In genomic region chr10:59106441-59106840, GRCh38 we compare ENCODE assay signal across 28 cellular contexts.
"Had no signal": no experiment of that assay in that cellular context is flagged by ENCODE, and none has a peak within 500 bp of the region (broad histone marks: within the 10 kb centered on the region; RNA-seq: fewer than 3 reads in every experiment).

No MANE protein-coding gene starts in this region.

- H3K36me3 ChIP-seq: cardiac muscle cell, gastrocnemius medialis, neutrophil, sigmoid colon, thoracic aorta had no signal

- H3K9me3 ChIP-seq: gastrocnemius medialis, mucosa of descending colon, neutrophil, sigmoid colon, thoracic aorta had no signal

- DNase-seq: activated CD4-positive, alpha-beta T cell treated with anti-CD3 and anti-CD28 coated beads, Interleukin-2, amount 10 ng/mL, durations not matched to agents 24 days and 14 days; activated CD4-positive, CD25-positive, alpha-beta regulatory T cell treated with anti-CD3 and anti-CD28 coated beads, Interleukin-2, amount 50 U/mL, for 72 hours; activated CD8-positive, alpha-beta memory T cell treated with anti-CD3 and anti-CD28 coated beads, Interleukin-2, amount 10 ng/mL, durations not matched to agents 7 days and 5 days; activated CD8-positive, alpha-beta T cell treated with anti-CD3 and anti-CD28 coated beads for 36 hours; activated T-cell treated with anti-CD3 and anti-CD28 coated beads, Interleukin-2, amount 50 U/mL, for 48 hours; anterior cingulate cortex; dorsolateral prefrontal cortex; effector memory CD4-positive, alpha-beta T cell; gastrocnemius medialis; glutamatergic neuron; islet precursor cell; left cardiac atrium; left ventricle myocardium superior; mucosa of descending colon; sigmoid colon; stimulated activated CD4-positive, alpha-beta T cell treated with anti-CD3 and anti-CD28 coated beads, Interleukin-4, amount 100 ng/mL, for 24 hours; trophoblast cell had no signal

- H3K4me3 Mint-ChIP-seq: activated CD4-positive, alpha-beta T cell treated with anti-CD3 and anti-CD28 coated beads, Interleukin-2, amount 10 ng/mL, durations not matched to agents 24 days and 14 days; activated CD8-positive, alpha-beta memory T cell treated with anti-CD3 and anti-CD28 coated beads, Interleukin-2, amount 10 ng/mL, durations not matched to agents 7 days and 5 days; activated CD8-positive, alpha-beta T cell treated with anti-CD3 and anti-CD28 coated beads for 36 hours; natural killer cell treated with Interleukin-12 subunit alpha and Interleukin-12 subunit beta and Interleukin-15 and Interleukin-18, amount 100 ng/mL, for 72 hours; stimulated activated effector memory CD8-positive, alpha-beta T cell treated with anti-CD3 and anti-CD28 coated beads, Interleukin-12 subunit alpha, Interleukin-12 subunit beta, amount 100 ng/mL, for 72 hours; stimulated activated naive CD8-positive, alpha-beta T cell treated with anti-CD3 and anti-CD28 coated beads, Interleukin-15, Interleukin-2, amounts not matched to agents 100 ng/mL and 50 ng/mL, for 24 hours had no signal

- H3K27me3 ChIP-seq: cardiac muscle cell, dorsolateral prefrontal cortex, gastrocnemius medialis, hepatocyte, neutrophil, sigmoid colon had no signal

- H3K27me3 Mint-ChIP-seq: activated CD4-positive, alpha-beta T cell treated with anti-CD3 and anti-CD28 coated beads, Interleukin-2, amount 10 ng/mL, durations not matched to agents 24 days and 14 days; activated CD8-positive, alpha-beta memory T cell treated with anti-CD3 and anti-CD28 coated beads, Interleukin-2, amount 10 ng/mL, durations not matched to agents 7 days and 5 days; activated CD8-positive, alpha-beta T cell treated with anti-CD3 and anti-CD28 coated beads for 36 hours; natural killer cell treated with Interleukin-12 subunit alpha and Interleukin-12 subunit beta and Interleukin-15 and Interleukin-18, amount 100 ng/mL, for 72 hours; progenitor cell of endocrine pancreas; stimulated activated naive CD8-positive, alpha-beta T cell treated with anti-CD3 and anti-CD28 coated beads, Interleukin-15, Interleukin-2, amounts not matched to agents 100 ng/mL and 50 ng/mL, for 24 hours had no signal

- H3K4me2 ChIP-seq: hepatocyte had no signal

- H3K4me1 ChIP-seq: gastrocnemius medialis, sigmoid colon had no signal

- H3K79me2 ChIP-seq: hepatocyte had no signal

- H3K4me3 ChIP-seq: cardiac muscle cell, coronary artery, dorsolateral prefrontal cortex, gastrocnemius medialis, hepatocyte, mucosa of descending colon, sigmoid colon, thoracic aorta had no signal

- H3K27ac ChIP-seq: cardiac muscle cell, coronary artery, gastrocnemius medialis, neutrophil, sigmoid colon, thoracic aorta had no signal

- H3K9me3 Mint-ChIP-seq: activated CD4-positive, alpha-beta T cell treated with anti-CD3 and anti-CD28 coated beads, Interleukin-2, amount 10 ng/mL, durations not matched to agents 24 days and 14 days; activated naive CD4-positive, alpha-beta T cell treated with anti-CD3 and anti-CD28 coated beads, Interleukin-2, amount 50 U/mL, for 72 hours; activated T-helper 2 cell treated with anti-CD3 and anti-CD28 coated beads, Interferon-gamma antibody, Interleukin-2, Interleukin-4, amounts not matched to agents 10 μg/mL and 5 μg/mL and 100 μg/mL, durations not matched to agents 14 hours and 24 hours and 36 hours; natural killer cell treated with Interleukin-12 subunit alpha and Interleukin-12 subunit beta and Interleukin-15 and Interleukin-18, amount 100 ng/mL, for 72 hours; stimulated activated naive CD8-positive, alpha-beta T cell treated with anti-CD3 and anti-CD28 coated beads, Interleukin-15, Interleukin-2, amounts not matched to agents 100 ng/mL and 50 ng/mL, for 24 hours had no signal

- ATAC-seq: activated CD8-positive, alpha-beta memory T cell treated with anti-CD3 and anti-CD28 coated beads, Interleukin-2, amount 10 ng/mL, durations not matched to agents 7 days and 5 days; activated CD8-positive, alpha-beta T cell treated with anti-CD3 and anti-CD28 coated beads for 36 hours; activated naive CD4-positive, alpha-beta T cell treated with anti-CD3 and anti-CD28 coated beads, Interleukin-2, amount 50 U/mL, for 72 hours; gastrocnemius medialis; left cardiac atrium; left ventricle myocardium superior; mucosa of descending colon; natural killer cell treated with Interleukin-12 subunit alpha and Interleukin-12 subunit beta and Interleukin-15 and Interleukin-18, amount 100 ng/mL, for 72 hours; stimulated activated effector memory CD8-positive, alpha-beta T cell treated with anti-CD3 and anti-CD28 coated beads, Interleukin-12 subunit alpha, Interleukin-12 subunit beta, amount 100 ng/mL, for 72 hours had no signal

- H3K4me1 Mint-ChIP-seq: activated CD4-positive, alpha-beta T cell treated with anti-CD3 and anti-CD28 coated beads, Interleukin-2, amount 10 ng/mL, durations not matched to agents 24 days and 14 days; activated CD8-positive, alpha-beta memory T cell treated with anti-CD3 and anti-CD28 coated beads, Interleukin-2, amount 10 ng/mL, durations not matched to agents 7 days and 5 days; stimulated activated effector memory CD8-positive, alpha-beta T cell treated with anti-CD3 and anti-CD28 coated beads, Interleukin-12 subunit alpha, Interleukin-12 subunit beta, amount 100 ng/mL, for 72 hours had no signal

- H3K27ac Mint-ChIP-seq: activated CD4-positive, alpha-beta T cell treated with anti-CD3 and anti-CD28 coated beads, Interleukin-2, amount 10 ng/mL, durations not matched to agents 24 days and 14 days; activated CD8-positive, alpha-beta memory T cell treated with anti-CD3 and anti-CD28 coated beads, Interleukin-2, amount 10 ng/mL, durations not matched to agents 7 days and 5 days; activated CD8-positive, alpha-beta T cell treated with anti-CD3 and anti-CD28 coated beads for 36 hours; activated naive CD4-positive, alpha-beta T cell treated with anti-CD3 and anti-CD28 coated beads, Interleukin-2, amount 50 U/mL, for 72 hours; activated T-helper 2 cell treated with anti-CD3 and anti-CD28 coated beads, Interferon-gamma antibody, Interleukin-2, Interleukin-4, amounts not matched to agents 10 μg/mL and 5 μg/mL and 100 μg/mL, durations not matched to agents 14 hours and 24 hours and 36 hours; natural killer cell treated with Interleukin-12 subunit alpha and Interleukin-12 subunit beta and Interleukin-15 and Interleukin-18, amount 100 ng/mL, for 72 hours; progenitor cell of endocrine pancreas; stimulated activated effector memory CD8-positive, alpha-beta T cell treated with anti-CD3 and anti-CD28 coated beads, Interleukin-12 subunit alpha, Interleukin-12 subunit beta, amount 100 ng/mL, for 72 hours; stimulated activated naive CD8-positive, alpha-beta T cell treated with anti-CD3 and anti-CD28 coated beads, Interleukin-15, Interleukin-2, amounts not matched to agents 100 ng/mL and 50 ng/mL, for 24 hours had no signal

- H2AFZ ChIP-seq: hepatocyte had no signal

- H3K36me3 Mint-ChIP-seq: activated CD8-positive, alpha-beta memory T cell treated with anti-CD3 and anti-CD28 coated beads, Interleukin-2, amount 10 ng/mL, durations not matched to agents 7 days and 5 days; activated naive CD4-positive, alpha-beta T cell treated with anti-CD3 and anti-CD28 coated beads, Interleukin-2, amount 50 U/mL, for 72 hours; natural killer cell treated with Interleukin-12 subunit alpha and Interleukin-12 subunit beta and Interleukin-15 and Interleukin-18, amount 100 ng/mL, for 72 hours; stimulated activated effector memory CD8-positive, alpha-beta T cell treated with anti-CD3 and anti-CD28 coated beads, Interleukin-12 subunit alpha, Interleukin-12 subunit beta, amount 100 ng/mL, for 72 hours had no signal
